In the genomic region with DNA sequence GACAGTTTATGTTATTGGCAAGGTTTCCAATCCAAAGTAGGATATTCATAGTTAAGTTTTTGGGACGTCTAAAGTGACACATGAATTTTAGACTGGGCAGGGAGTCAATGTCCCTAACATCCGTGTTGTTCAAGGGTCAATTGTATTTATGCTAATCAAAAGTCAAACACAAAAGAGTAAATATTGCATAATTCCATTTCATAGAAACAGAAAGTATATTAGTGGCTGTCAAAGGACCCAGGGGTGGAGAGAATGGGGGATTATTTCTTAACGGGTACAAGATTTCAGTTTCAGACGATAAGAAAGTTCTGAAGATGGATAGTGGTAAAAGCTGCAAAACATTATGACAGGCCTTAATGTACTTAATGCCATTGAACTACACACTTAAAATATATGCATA, we compare ENCODE assay signal across 24 cellular contexts.
DNase-seq lines count a peak whose midpoint lies in the region; ATAC-seq and TF ChIP-seq lines count a peak whose summit lies in the region.
"Had no signal": no experiment of that assay in that cellular context is flagged by ENCODE, and none has a peak within 500 bp of the region (broad histone marks: within the 10 kb centered on the region; RNA-seq: fewer than 3 reads in every experiment).

No MANE protein-coding gene starts in this region.

- intact Hi-C loops in Calu3 (cut with micrococcal nuclease; ENCODE audit: unreplicated experiment) (no loop called here), left colon (cut with DNase I, micrococcal nuclease) (no loop called here), mucosa of descending colon (cut with DNase I, micrococcal nuclease) (no loop called here), spleen (cut with DNase I; ENCODE audit: low total_unique reads) (no loop called here)

- BruUV-seq in Calu3 (replicated peaks; lab: Mats Ljungman, UMichigan) = no TSS peak

- no peaks in the 10 kb centered on the region for H3K27me3 Mint-ChIP-seq in Calu3 (ENCODE audit: unreplicated experiment)
- no peaks in the 10 kb centered on the region for H3K27me3 Mint-ChIP-seq in mesothelial cell of epicardium (ENCODE audit: low read depth)
- H3K27me3 Mint-ChIP-seq: CD4-positive, alpha-beta T cell had no signal

- H3K4me1 ChIP-seq in mucosa of descending colon (ENCODE audit: low read depth) (peaks cover 5% of the 10 kb centered on the region), spleen (no peaks in the 10 kb centered on the region)
- H3K4me1 ChIP-seq: BLaER1 treated with 17β-estradiol and CSF1 and Interleukin-3, amounts not matched to agents 10 nM and 100 nM; SJCRH30 had no signal

- H3K27ac Mint-ChIP-seq in Calu3 (ENCODE audit: unreplicated experiment) (no peak overlapping the region), mesothelial cell of epicardium (no peak overlapping the region)
- H3K27ac Mint-ChIP-seq: CD4-positive, alpha-beta T cell had no signal

- H3K27ac ChIP-seq in spleen = no peak overlapping the region
- H3K27ac ChIP-seq: BLaER1 treated with 17β-estradiol and CSF1 and Interleukin-3, amounts not matched to agents 10 nM and 100 nM; Peyer's patch; SJCRH30 had no signal

- H3K4me1 Mint-ChIP-seq in Calu3 (ENCODE audit: low read depth, unreplicated experiment) = peaks cover 11% of the 10 kb centered on the region
- H3K4me1 Mint-ChIP-seq in mesothelial cell of epicardium = peaks cover 2% of the 10 kb centered on the region

- no peak for TF ChIP-seq POLR2A in spleen (IDR thresholded peaks at IDR 0.05)

- H3K4me3 ChIP-seq in mucosa of descending colon (no peak overlapping the region), spleen (no peak overlapping the region)
- H3K4me3 ChIP-seq: BLaER1 treated with 17β-estradiol and CSF1 and Interleukin-3, amounts not matched to agents 10 nM and 100 nM; Peyer's patch; SJCRH30 had no signal

- no peak for TF ChIP-seq CTCF in Calu3 (IDR thresholded peaks at IDR 0.05; ENCODE audit: unreplicated experiment)
- no peak for TF ChIP-seq CTCF in mucosa of descending colon (IDR thresholded peaks at IDR 0.05)
- no peak for TF ChIP-seq CTCF in mesothelial cell of epicardium (IDR thresholded peaks at IDR 0.05; ENCODE audit: unreplicated experiment)
- no peak for TF ChIP-seq CTCF in spleen (IDR thresholded peaks at IDR 0.05 in 8 of 11, conservative IDR thresholded peaks at IDR 0.05 in 3 of 11)

- H3K27me3 ChIP-seq in spleen (replicated peaks in 1 of 7) = no peaks in the 10 kb centered on the region
- H3K27me3 ChIP-seq: BLaER1 treated with 17β-estradiol and CSF1 and Interleukin-3, amounts not matched to agents 10 nM and 100 nM; Peyer's patch; SJCRH30 had no signal

- CTCF ChIA-PET in Calu3 (lab: Charles Lee) = no interaction called here

- no peaks in the 10 kb centered on the region for H3K36me3 ChIP-seq in mucosa of descending colon (ENCODE audit: low read depth)
- H3K36me3 ChIP-seq in spleen = no peaks in the 10 kb centered on the region
- H3K36me3 ChIP-seq: BLaER1 treated with 17β-estradiol and CSF1 and Interleukin-3, amounts not matched to agents 10 nM and 100 nM; Peyer's patch; SJCRH30 had no signal

- H3K4me3 Mint-ChIP-seq in Calu3 (ENCODE audit: low read depth, unreplicated experiment) (peak overlapping the region; percentile 40), mesothelial cell of epicardium (no peak overlapping the region)
- H3K4me3 Mint-ChIP-seq: CD4-positive, alpha-beta T cell had no signal

- H3K9me3 Mint-ChIP-seq in Calu3 (ENCODE audit: low read depth, unreplicated experiment) (no peaks in the 10 kb centered on the region), mesothelial cell of epicardium (no peaks in the 10 kb centered on the region)

- H3K9me3 ChIP-seq in mucosa of descending colon (no peaks in the 10 kb centered on the region), spleen (peaks cover 0 to 16% (median 6%) of the 10 kb centered on the region in 8 donors)
- H3K9me3 ChIP-seq: BLaER1 treated with 17β-estradiol and CSF1 and Interleukin-3, amounts not matched to agents 10 nM and 100 nM; Peyer's patch; SJCRH30 had no signal

- no peak for DNase-seq in Calu3
- peak; percentile 1 for DNase-seq in HT-29 (ENCODE audit: low spot score)
- DNase-seq in left colon = no peak
- DNase-seq in mucosa of descending colon = no peak
- DNase-seq in D341Med (ENCODE audit: low spot score) = no peak
- no peak for DNase-seq in mesothelial cell of epicardium (ENCODE audit: low spot score in 2 of 2, unreplicated experiment in 2 of 2)
- no peak for DNase-seq in spleen
- no peak for DNase-seq in GOT3 (lab: John Stamatoyannopoulos, UW)
- DNase-seq: AML-193; CD4-positive, alpha-beta T cell; COR-L47; DMS 273 treated with DMSO at 0.1 percent for 48 hours; DND-41; Karpas-422; NCI-H1092 treated with DMSO at 0.1 percent for 48 hours; NCI-H1436; NCI-H187; NCI-H446; NCI-H524 treated with DMSO at 0.1 percent for 48 hours; NCI-H82; OCI-M1; Peyer's patch; SJCRH30 had no signal

- ATAC-seq in left colon (peak; percentile 56), mucosa of descending colon (peak; percentile 21)

- 55 to 79% (median 70%) methylated on average over 4 of the region's 4 CpGs for WGBS in spleen, 5 donors

- H3K36me3 Mint-ChIP-seq in Calu3 (ENCODE audit: insufficient read depth, unreplicated experiment) = no peaks in the 10 kb centered on the region
- no peaks in the 10 kb centered on the region for H3K36me3 Mint-ChIP-seq in mesothelial cell of epicardium
